8 cellular contexts compared by ENCODE assay signal in the genomic region with DNA sequence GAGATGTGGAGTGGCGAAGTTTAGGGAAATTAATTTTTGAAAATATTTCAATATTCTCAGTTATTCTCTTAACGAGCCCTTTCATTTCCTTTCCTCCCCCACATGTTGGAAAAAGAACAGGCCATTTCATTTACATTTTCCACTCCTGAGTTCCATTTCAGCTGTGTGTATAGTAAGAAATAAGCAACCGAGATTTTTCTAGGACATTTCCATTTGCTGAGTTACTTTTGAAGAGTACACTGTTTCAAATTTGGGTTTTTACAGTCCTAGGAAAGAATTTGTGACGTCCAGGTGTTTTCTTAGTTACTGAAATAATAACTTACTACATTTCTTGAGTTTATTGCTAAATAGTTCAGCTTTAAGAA. TPM values are rescaled to one million over a fixed set of nuclear protein-coding genes. Genes with fewer than 3 reads are reported as not detected.
DNase-seq lines count a peak whose midpoint lies in the region; ATAC-seq and TF ChIP-seq lines count a peak whose summit lies in the region.

No MANE protein-coding gene starts in this region.

- H3K4ac ChIP-seq in mesenchymal stem cell (ENCODE audit: low read depth in 1 of 2, low read length in 2 of 2), result no peak overlapping the region

- intact Hi-C loops in cardiac septum (cut with DNase I), result loop anchor here (5.0 kb wide), 3 partner anchors 50 to 105 kb away; no protein-coding TSS in a partner anchor

- H2BK15ac ChIP-seq in mesenchymal stem cell (ENCODE audit: low read depth, poor library complexity, severe bottlenecking), result no peak overlapping the region

- DNase-seq in cardiac muscle cell (ENCODE audit: low read depth in 1 of 2, low spot score in 1 of 2) (no peak), cardiac septum (ENCODE audit: low spot score) (no peak), brain microvascular endothelial cell (no peak), mesenchymal stem cell (no peak), hippocampal formation (lab: John Stamatoyannopoulos, UW) (no peak), NOMO-1 treated with DMSO at 0.1 percent for 48 hours (lab: John Stamatoyannopoulos, UW; ENCODE audit: unreplicated experiment) (no peak)

- no peak overlapping the region for H3K18ac ChIP-seq in mesenchymal stem cell (ENCODE audit: low read depth in 1 of 2, low read length in 2 of 2)

- no peaks in the 10 kb centered on the region for H3K27me3 ChIP-seq in cardiac muscle cell
- H3K27me3 ChIP-seq in brain microvascular endothelial cell (replicated peaks), result no peaks in the 10 kb centered on the region
- H3K27me3 ChIP-seq in mesenchymal stem cell (ENCODE audit: control insufficient read depth in 1 of 2, insufficient read depth in 1 of 2, low read length in 2 of 2), result no peaks in the 10 kb centered on the region

- H3K9me3 ChIP-seq in cardiac muscle cell (ENCODE audit: low read depth) (no peaks in the 10 kb centered on the region), mesenchymal stem cell (ENCODE audit: control insufficient read depth, low read length) (no peaks in the 10 kb centered on the region)

- no peak overlapping the region for H2AFZ ChIP-seq in mesenchymal stem cell (ENCODE audit: low read depth, low read length)

- WGBS in mesenchymal stem cell, result no CpG with 5 or more reads among the region's 4 CpGs
- under 1% methylated on average over 4 of the region's 4 CpGs for WGBS in urinary bladder

- no peak overlapping the region for H2BK5ac ChIP-seq in mesenchymal stem cell (ENCODE audit: low read depth, low read length, poor library complexity, severe bottlenecking)

- ATAC-seq in HG03457 (IDR thresholded peaks at IDR 0.05; ENCODE audit: unreplicated experiment), result no peak

- H3K4me3 ChIP-seq in cardiac muscle cell (peak overlapping the region; percentile 69), brain microvascular endothelial cell (ENCODE audit: low read depth, low read length) (peak overlapping the region; percentile 90), mesenchymal stem cell (ENCODE audit: insufficient read depth in 1 of 2, low read depth in 1 of 2, low read length in 2 of 2) (peak overlapping the region; percentile 83 to 88), urinary bladder (ENCODE audit: low read depth, low read length) (peak overlapping the region; percentile 84)

- no peak overlapping the region for H2BK12ac ChIP-seq in mesenchymal stem cell (ENCODE audit: low read length in 2 of 2)

- H3K27ac ChIP-seq in cardiac muscle cell (peak overlapping the region; percentile 99), brain microvascular endothelial cell (peak overlapping the region; percentile 97), mesenchymal stem cell (ENCODE audit: low read length, poor library complexity, severe bottlenecking) (peak overlapping the region; percentile 87), urinary bladder (ENCODE audit: low read depth) (peak overlapping the region; percentile 95)

- peaks cover 3% of the 10 kb centered on the region for H3K79me1 ChIP-seq in mesenchymal stem cell (replicated peaks; ENCODE audit: low read length, poor library complexity, severe bottlenecking)

- H3K4me1 ChIP-seq in cardiac muscle cell (ENCODE audit: low read depth) (peaks cover 33% of the 10 kb centered on the region), mesenchymal stem cell (ENCODE audit: control insufficient read depth, insufficient read depth, low read depth, low read length) (peaks cover 6% of the 10 kb centered on the region), urinary bladder (ENCODE audit: insufficient read depth) (no peaks in the 10 kb centered on the region)

- peak overlapping the region; percentile 74 for H3K4me2 ChIP-seq in mesenchymal stem cell (ENCODE audit: low read length, poor library complexity, severe bottlenecking)

- no peak overlapping the region for H3K23ac ChIP-seq in mesenchymal stem cell (ENCODE audit: low read length in 2 of 2)

- H2BK120ac ChIP-seq in mesenchymal stem cell (ENCODE audit: low read depth, low read length), result no peak overlapping the region

- no peaks in the 10 kb centered on the region for H3K36me3 ChIP-seq in cardiac muscle cell
- no peaks in the 10 kb centered on the region for H3K36me3 ChIP-seq in brain microvascular endothelial cell (replicated peaks)
- H3K36me3 ChIP-seq in mesenchymal stem cell (ENCODE audit: control insufficient read depth in 1 of 2, insufficient read depth in 2 of 2, low read depth in 1 of 2, low read length in 2 of 2), result no peaks in the 10 kb centered on the region
- H3K36me3 ChIP-seq in urinary bladder (ENCODE audit: insufficient read depth), result no peaks in the 10 kb centered on the region

- peak overlapping the region; percentile 92 for H3K9ac ChIP-seq in mesenchymal stem cell (ENCODE audit: low read length)

- in situ Hi-C loops in brain microvascular endothelial cell (cut with HindIII; ENCODE audit: low pct_ligation_motif_present, low sequenced_read_pairs), result no loop called here

- H4K8ac ChIP-seq in mesenchymal stem cell (ENCODE audit: low read length), result no peak overlapping the region

- no peak overlapping the region for H3K14ac ChIP-seq in mesenchymal stem cell (ENCODE audit: low read length in 2 of 2)

- TF ChIP-seq CTCF in cardiac muscle cell (IDR thresholded peaks at IDR 0.05; ENCODE audit: low read depth, low read length) (no peak), brain microvascular endothelial cell (IDR thresholded peaks at IDR 0.05; ENCODE audit: low read depth, low read length, missing control alignments) (no peak)

- H4K91ac ChIP-seq in mesenchymal stem cell (ENCODE audit: low read length), result no peak overlapping the region

- no peak overlapping the region for H2AK5ac ChIP-seq in mesenchymal stem cell (ENCODE audit: low read length, severe bottlenecking)

RNA-seq across cellular contexts. Expression of gene SEPTIN7, which starts 1.2 kb away (rescaled TPM):
- total RNA-seq in cardiac muscle cell, result 192 and 261 TPM in 2 replicates
- 560 and 582 TPM in 2 replicates for polyA plus RNA-seq in cardiac muscle cell
- 232 TPM for total RNA-seq in cardiac septum
- polyA plus RNA-seq in mesenchymal stem cell (2013, experiment 1 of 2), result 250 TPM
- 256 TPM for polyA plus RNA-seq in mesenchymal stem cell (2013, experiment 2 of 2)
- 627 TPM for total RNA-seq in urinary bladder
- 259 TPM for polyA plus RNA-seq in urinary bladder
